ENCODE assay signal across 20 cellular contexts in genomic region chr10:35391954-35392262, GRCh38. TPM values are rescaled to one million over a fixed set of nuclear protein-coding genes. Genes with fewer than 3 reads are reported as not detected.
DNase-seq lines count a peak whose midpoint lies in the region; ATAC-seq and TF ChIP-seq lines count a peak whose summit lies in the region.
"Had no signal": no experiment of that assay in that cellular context is flagged by ENCODE, and none has a peak within 500 bp of the region (broad histone marks: within the 10 kb centered on the region; RNA-seq: fewer than 3 reads in every experiment).

No MANE protein-coding gene starts in this region.

- H3K4me1 ChIP-seq in breast epithelium (no peaks in the 10 kb centered on the region), osteoblast (ENCODE audit: insufficient read depth, low read length) (peaks cover 7% of the 10 kb centered on the region)

- H3K4me3 ChIP-seq in breast epithelium, result no peak overlapping the region
- no peak overlapping the region for H3K4me3 ChIP-seq in osteoblast (ENCODE audit: insufficient read depth, low read length)
- H3K4me3 ChIP-seq: A549 had no signal

- H3K27me3 Mint-ChIP-seq in MCF 10A (ENCODE audit: insufficient read depth, unreplicated experiment) (no peaks in the 10 kb centered on the region), glutamatergic neuron (ENCODE audit: unreplicated experiment) (peaks cover 12% of the 10 kb centered on the region)
- H3K27me3 Mint-ChIP-seq in central memory CD8-positive, alpha-beta T cell, result no peaks in the 10 kb centered on the region
- H3K27me3 Mint-ChIP-seq in activated naive CD8-positive, alpha-beta T cell treated with anti-CD3 and anti-CD28 coated beads for 36 hours, result no peaks in the 10 kb centered on the region
- H3K27me3 Mint-ChIP-seq: CD4-positive, alpha-beta memory T cell; IgD-negative memory B cell had no signal

- no peak for TF ChIP-seq CTCF in MCF 10A (IDR thresholded peaks at IDR 0.05; ENCODE audit: unreplicated experiment)
- no peak for TF ChIP-seq CTCF in breast epithelium (IDR thresholded peaks at IDR 0.05)
- TF ChIP-seq CTCF in glutamatergic neuron (IDR thresholded peaks at IDR 0.05; ENCODE audit: partially characterized antibody, unreplicated experiment), result no peak
- TF ChIP-seq CTCF in osteoblast (IDR thresholded peaks at IDR 0.05; ENCODE audit: extremely low read depth, low read depth, low read length), result no peak

- ATAC-seq in central memory CD8-positive, alpha-beta T cell (replicated peaks; ENCODE audit: extremely low read depth, poor library complexity, severe bottlenecking), result no peak
- ATAC-seq: A549, HCT116 had no signal

- TF ChIP-seq POLR2A in breast epithelium (IDR thresholded peaks at IDR 0.05), result no peak

- no peaks in the 10 kb centered on the region for H3K36me3 Mint-ChIP-seq in MCF 10A (ENCODE audit: insufficient read depth, unreplicated experiment)
- H3K36me3 Mint-ChIP-seq in central memory CD8-positive, alpha-beta T cell (ENCODE audit: insufficient read depth), result peaks cover 4% of the 10 kb centered on the region
- peaks cover 18% of the 10 kb centered on the region for H3K36me3 Mint-ChIP-seq in glutamatergic neuron (ENCODE audit: unreplicated experiment)
- peaks cover 34% of the 10 kb centered on the region for H3K36me3 Mint-ChIP-seq in activated naive CD8-positive, alpha-beta T cell treated with anti-CD3 and anti-CD28 coated beads for 36 hours

- no peak overlapping the region for H2AFZ ChIP-seq in osteoblast (ENCODE audit: low read length)

- intact Hi-C loops in MCF 10A (cut with micrococcal nuclease), result no loop called here
- intact Hi-C loops in breast epithelium (cut with DNase I; ENCODE audit: low total_unique reads), result no loop called here

- H3K79me2 ChIP-seq in osteoblast (ENCODE audit: insufficient read depth, low read length), result peaks cover 100% of the 10 kb centered on the region

- DNase-seq in MCF 10A (ENCODE audit: unreplicated experiment) (no peak), breast epithelium (ENCODE audit: low spot score in 2 of 2) (no peak), glutamatergic neuron (no peak), osteoblast (ENCODE audit: insufficient read length, low spot score, missing footprints) (no peak), HuH-7 (ENCODE audit: low spot score) (no peak)
- DNase-seq in central memory CD8-positive, alpha-beta T cell (ENCODE audit: low spot score in 2 of 2), result no peak
- DNase-seq in activated naive CD8-positive, alpha-beta T cell treated with anti-CD3 and anti-CD28 coated beads for 36 hours, result no peak
- DNase-seq: AML-193; Calu3; CD4-positive, alpha-beta memory T cell; DMS79 treated with DMSO at 0.1 percent for 48 hours; GF-D8; GOT3; H7; HFFc6 had no signal

- H3K27me3 ChIP-seq in breast epithelium, result no peaks in the 10 kb centered on the region
- no peaks in the 10 kb centered on the region for H3K27me3 ChIP-seq in osteoblast (ENCODE audit: insufficient read depth, low read length)

- H3K4me1 Mint-ChIP-seq in MCF 10A (ENCODE audit: insufficient read depth, unreplicated experiment) (peaks cover 27% of the 10 kb centered on the region), glutamatergic neuron (ENCODE audit: low read depth, unreplicated experiment) (peaks cover 62% of the 10 kb centered on the region)
- H3K4me1 Mint-ChIP-seq in central memory CD8-positive, alpha-beta T cell, result peaks cover 59% of the 10 kb centered on the region
- peaks cover 51% of the 10 kb centered on the region for H3K4me1 Mint-ChIP-seq in activated naive CD8-positive, alpha-beta T cell treated with anti-CD3 and anti-CD28 coated beads for 36 hours

- H3K4me3 Mint-ChIP-seq in MCF 10A (ENCODE audit: unreplicated experiment) (no peak overlapping the region), glutamatergic neuron (ENCODE audit: unreplicated experiment) (no peak overlapping the region)
- H3K4me3 Mint-ChIP-seq in central memory CD8-positive, alpha-beta T cell, result no peak overlapping the region
- no peak overlapping the region for H3K4me3 Mint-ChIP-seq in activated naive CD8-positive, alpha-beta T cell treated with anti-CD3 and anti-CD28 coated beads for 36 hours
- H3K4me3 Mint-ChIP-seq: CD14-positive monocyte, HFFc6 had no signal

- POLR2A ChIA-PET in MCF 10A (lab: Yijun Ruan, JAX), result interaction anchor here (0.7 kb wide), 1 partner anchor 21 kb away, joined by 4 read pairs; no protein-coding TSS in a partner anchor

- H3K9me3 ChIP-seq in breast epithelium (peaks cover 12 to 13% of the 10 kb centered on the region in 2 donors), osteoblast (ENCODE audit: low read depth, low read length) (peaks cover 10% of the 10 kb centered on the region)

- H3K27ac Mint-ChIP-seq in MCF 10A (ENCODE audit: low read depth, unreplicated experiment), result peak overlapping the region; percentile 79
- H3K27ac Mint-ChIP-seq in central memory CD8-positive, alpha-beta T cell (ENCODE audit: low read depth), result peak overlapping the region; percentile 57
- H3K27ac Mint-ChIP-seq in glutamatergic neuron (ENCODE audit: unreplicated experiment), result peak overlapping the region; percentile 76
- H3K27ac Mint-ChIP-seq in activated naive CD8-positive, alpha-beta T cell treated with anti-CD3 and anti-CD28 coated beads for 36 hours, result no peak overlapping the region
- H3K27ac Mint-ChIP-seq: HFFc6, IgD-negative memory B cell had no signal

- no TSS peak for BruUV-seq in MCF 10A (replicated peaks; lab: Mats Ljungman, UMichigan)

- peaks cover 84% of the 10 kb centered on the region for H4K20me1 ChIP-seq in osteoblast (ENCODE audit: insufficient read depth, low read length)

- H3K9me3 Mint-ChIP-seq in MCF 10A (ENCODE audit: unreplicated experiment) (peaks cover 8% of the 10 kb centered on the region), glutamatergic neuron (ENCODE audit: unreplicated experiment) (peaks cover 37% of the 10 kb centered on the region)
- H3K9me3 Mint-ChIP-seq in central memory CD8-positive, alpha-beta T cell, result peaks cover 5% of the 10 kb centered on the region
- peaks cover 15% of the 10 kb centered on the region for H3K9me3 Mint-ChIP-seq in activated naive CD8-positive, alpha-beta T cell treated with anti-CD3 and anti-CD28 coated beads for 36 hours

- H3K36me3 ChIP-seq in breast epithelium (no peaks in the 10 kb centered on the region), osteoblast (ENCODE audit: insufficient read depth, low read length) (no peaks in the 10 kb centered on the region)

- CTCF ChIA-PET in MCF 10A (lab: Yijun Ruan, JAX), result interaction anchor here (1.0 kb wide), 1 partner anchor 153 kb away, joined by 3 read pairs; no protein-coding TSS in a partner anchor

- H3K4me2 ChIP-seq in osteoblast (ENCODE audit: insufficient read depth, low read length), result no peak overlapping the region
- H3K4me2 ChIP-seq: A549 had no signal

- H3K27ac ChIP-seq in breast epithelium (no peak overlapping the region), osteoblast (ENCODE audit: low read depth, low read length) (no peak overlapping the region)
- H3K27ac ChIP-seq: 22Rv1, A549 had no signal

RNA-seq across cellular contexts. Expression of gene CCNY, which starts 55.6 kb away (rescaled TPM):
- 68.9 and 79.7 TPM in 2 replicates for total RNA-seq in MCF 10A (2022)
- total RNA-seq in breast epithelium, result 10 to 100 TPM; 28.7 to 41.0 (median 36.1) TPM
- total RNA-seq in glutamatergic neuron (ENCODE audit: unreplicated experiment), result 219 TPM
- total RNA-seq in activated naive CD8-positive, alpha-beta T cell treated with anti-CD3 and anti-CD28 coated beads for 36 hours, result 10 to 100 TPM; 52.1 to 55.2 TPM
- 53.2 and 63.9 TPM in 2 replicates for total RNA-seq in osteoblast
